In genomic region chr1:28718166-28718565, GRCh38 we compare ENCODE assay signal across 1 cellular context.
TF ChIP-seq lines count a peak whose summit lies in the region.

No MANE protein-coding gene starts in this region.

TF ChIP-seq in A549, 52 proteins besides CTCF, POLR2A, EP300 and RAD21 (continued from another document):
- TF ChIP-seq HES2 (IDR thresholded peaks at IDR 0.05) (no peak), CBX8 (IDR thresholded peaks at IDR 0.05) (no peak), ZSCAN20 (CRISPR knock-in tag; IDR thresholded peaks at IDR 0.05) (no peak), POLR2AphosphoS2 (conservative IDR thresholded peaks at IDR 0.05; ENCODE audit: low read length) (no peak), EHMT2 (IDR thresholded peaks at IDR 0.05; ENCODE audit: low read depth) (no peak), ATOH8 (CRISPR knock-in tag; IDR thresholded peaks at IDR 0.05; ENCODE audit: low read depth) (no peak), JUN (IDR thresholded peaks at IDR 0.05) (no peak), ELK1 (IDR thresholded peaks at IDR 0.05; ENCODE audit: low read depth, low read length) (no peak), TP53 (CRISPR knock-in tag; IDR thresholded peaks at IDR 0.05) (no peak), BCL3 (IDR thresholded peaks at IDR 0.05) (no peak), ESRRA (IDR thresholded peaks at IDR 0.05; ENCODE audit: borderline replicate concordance, low read length) (no peak), ZFP36 (IDR thresholded peaks at IDR 0.05; ENCODE audit: borderline replicate concordance, partially characterized antibody) (no peak), HOXB5 (CRISPR knock-in tag; IDR thresholded peaks at IDR 0.05) (no peak)
